Comparison of ENCODE assay signal across 21 cellular contexts in the genomic region with DNA sequence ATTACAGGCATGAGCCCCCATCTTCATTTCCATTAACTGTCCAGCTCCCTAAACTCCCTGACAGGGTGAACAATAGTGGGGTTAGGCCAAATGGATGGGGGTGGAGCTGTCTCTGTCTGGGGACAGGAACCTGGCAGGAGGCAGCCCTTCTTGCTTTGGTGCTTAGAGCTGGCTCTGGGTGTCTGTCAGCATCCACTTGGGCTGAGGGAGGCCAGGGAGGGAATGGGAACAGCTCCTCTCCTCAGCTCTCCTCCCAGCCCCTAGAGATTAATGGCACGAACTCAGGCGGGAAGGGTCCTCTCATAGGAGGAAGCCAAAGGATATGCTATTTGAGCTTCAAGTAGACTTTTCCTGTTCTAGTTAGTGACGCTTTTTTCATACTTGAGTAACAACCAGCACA. TPM values are rescaled to one million over a fixed set of nuclear protein-coding genes. Genes with fewer than 3 reads are reported as not detected.
DNase-seq lines count a peak whose midpoint lies in the region; ATAC-seq and TF ChIP-seq lines count a peak whose summit lies in the region.
"Had no signal": no experiment of that assay in that cellular context is flagged by ENCODE, and none has a peak within 500 bp of the region (broad histone marks: within the 10 kb centered on the region; RNA-seq: fewer than 3 reads in every experiment).

No MANE protein-coding gene starts in this region.

- no peak overlapping the region for H3K4me3 Mint-ChIP-seq in stimulated activated naive CD8-positive, alpha-beta T cell treated with anti-CD3 and anti-CD28 coated beads, Interleukin-15, amount 100 ng/mL, for 72 hours
- H3K4me3 Mint-ChIP-seq: CD8-positive, alpha-beta T cell had no signal

- no peak overlapping the region for H3K4me3 ChIP-seq in body of pancreas

- no peak for ATAC-seq in stimulated activated naive CD8-positive, alpha-beta T cell treated with anti-CD3 and anti-CD28 coated beads, Interleukin-15, amount 100 ng/mL, for 72 hours
- no peak for ATAC-seq in stimulated activated naive CD8-positive, alpha-beta T cell treated with anti-CD3 and anti-CD28 coated beads, Interleukin-15, Interleukin-2, amounts not matched to agents 100 U/mL and 50 U/mL, for 24 hours
- peak; percentile 30 for ATAC-seq in body of pancreas
- no peak for ATAC-seq in GM21529 (IDR thresholded peaks at IDR 0.05; ENCODE audit: unreplicated experiment)
- ATAC-seq: CD8-positive, alpha-beta T cell; PC-3; SK-N-SH treated with all-trans-retinoic acid at 6 μM for 48 hours had no signal

- H3K27me3 ChIP-seq in body of pancreas: peaks cover 0 to 13% of the 10 kb centered on the region in 2 donors

- H3K4me1 Mint-ChIP-seq in stimulated activated naive CD8-positive, alpha-beta T cell treated with anti-CD3 and anti-CD28 coated beads, Interleukin-15, amount 100 ng/mL, for 72 hours: peaks cover 22% of the 10 kb centered on the region

- no peak for DNase-seq in stimulated activated naive CD8-positive, alpha-beta T cell treated with anti-CD3 and anti-CD28 coated beads, Interleukin-15, amount 100 ng/mL, for 72 hours
- DNase-seq in stimulated activated naive CD8-positive, alpha-beta T cell treated with anti-CD3 and anti-CD28 coated beads, Interleukin-15, Interleukin-2, amounts not matched to agents 100 U/mL and 50 U/mL, for 24 hours: no peak
- no peak for DNase-seq in body of pancreas
- DNase-seq in posterior vena cava (ENCODE audit: low spot score): peak; percentile 69
- DNase-seq in KBM-7: no peak
- DNase-seq in activated CD4-positive, alpha-beta T cell treated with anti-CD3 and anti-CD28 coated beads, Interleukin-2, amount 50 U/mL, for 48 hours: no peak
- DNase-seq: Calu3; CD8-positive, alpha-beta T cell; HCEC 1CT; KG1; MV-4-11; NCI-H1694 treated with DMSO at 0.1 percent for 48 hours; NCI-H2107; NCI-H2227 treated with DMSO at 0.1 percent for 48 hours; NCI-H510A treated with DMSO at 0.1 percent for 48 hours; PC-3; RPMI8226; SIG-M5 had no signal

- no peaks in the 10 kb centered on the region for H3K4me1 ChIP-seq in body of pancreas

- TF ChIP-seq POLR2A in body of pancreas (IDR thresholded peaks at IDR 0.05): no peak

- peak overlapping the region in 1 of 4 donors; percentile 38 for H3K27ac ChIP-seq in body of pancreas

- intact Hi-C loops in body of pancreas (cut with DNase I) (no loop called here), posterior vena cava (cut with DNase I) (no loop called here)

- WGBS in body of pancreas, 2 donors: 75 to 76% methylated on average over 3 of the region's 3 CpGs

- no peaks in the 10 kb centered on the region for H3K9me3 Mint-ChIP-seq in stimulated activated naive CD8-positive, alpha-beta T cell treated with anti-CD3 and anti-CD28 coated beads, Interleukin-15, amount 100 ng/mL, for 72 hours
- H3K9me3 Mint-ChIP-seq: CD8-positive, alpha-beta T cell had no signal

- H3K27ac Mint-ChIP-seq in stimulated activated naive CD8-positive, alpha-beta T cell treated with anti-CD3 and anti-CD28 coated beads, Interleukin-15, amount 100 ng/mL, for 72 hours: peak overlapping the region; percentile 14 to 68
- H3K27ac Mint-ChIP-seq: CD8-positive, alpha-beta T cell had no signal

- in situ Hi-C loops in KBM-7 (cut with MboI; ENCODE audit: low pct_unique_long_range_greater_than_20kb, low sequenced_read_pairs): no loop called here

- H3K9me3 ChIP-seq in body of pancreas: no peaks in the 10 kb centered on the region

- H3K27me3 Mint-ChIP-seq in stimulated activated naive CD8-positive, alpha-beta T cell treated with anti-CD3 and anti-CD28 coated beads, Interleukin-15, amount 100 ng/mL, for 72 hours: peaks cover 59% of the 10 kb centered on the region

- TF ChIP-seq CTCF in body of pancreas (IDR thresholded peaks at IDR 0.05): no peak

- H3K36me3 ChIP-seq in body of pancreas (replicated peaks in 1 of 2; ENCODE audit: insufficient read depth in 1 of 2, low read depth in 2 of 2): no peaks in the 10 kb centered on the region

RNA-seq across cellular contexts. Expression of a gene that starts 11.1 kb away (rescaled TPM):
- not detected for total RNA-seq in body of pancreas
- total RNA-seq in posterior vena cava: not detected
- total RNA-seq: A172; Calu3; CD8-positive, alpha-beta T cell; PC-3 had no signal

RNA-seq across cellular contexts. Expression of a gene that starts 27.5 kb away (rescaled TPM):
- total RNA-seq in body of pancreas (10 to 100 TPM in 1 of 2 donors, 1 to 10 TPM in 1; 5.6 to 11.4 TPM), posterior vena cava (10 to 100 TPM; 25.6 to 28.1 TPM)
